In genomic region chr1:8478566-8478965, GRCh38 we compare ENCODE assay signal across 1 cellular context.
TF ChIP-seq lines count a peak whose summit lies in the region.

No MANE protein-coding gene starts in this region.

TF ChIP-seq in HepG2, 621 proteins besides CTCF, POLR2A, EP300 and RAD21 (continued from another document and continues in another):
- TF ChIP-seq ZFP36L1 (CRISPR knock-in tag; IDR thresholded peaks at IDR 0.05) (no peak), SMAD9 (CRISPR knock-in tag; IDR thresholded peaks at IDR 0.05) (no peak), KDM6A (CRISPR knock-in tag; IDR thresholded peaks at IDR 0.05; ENCODE audit: low read depth) (0 out of 2 replicates have a peak, but pooled peaks have one; percentile 12), MAFK (conservative IDR thresholded peaks at IDR 0.05 in 1 of 2, IDR thresholded peaks at IDR 0.05 in 1 of 2; ENCODE audit: low read length in 2 of 2) (no peak), EZH2 (conservative IDR thresholded peaks at IDR 0.05; ENCODE audit: low read depth, low read length) (no peak), HNRNPLL (IDR thresholded peaks at IDR 0.05; ENCODE audit: low read depth, low read length, poor library complexity, severe bottlenecking) (no peak), HNF4G (IDR thresholded peaks at IDR 0.05; ENCODE audit: borderline replicate concordance, low read depth, low read length) (peak; percentile 35; the same call in 1 of the 2 replicates), HNF4G (CRISPR knock-in tag; IDR thresholded peaks at IDR 0.05; ENCODE audit: borderline replicate concordance, low read depth) (no peak), ZNF709 (CRISPR knock-in tag; IDR thresholded peaks at IDR 0.05) (no peak), GABPB1 (CRISPR knock-in tag; IDR thresholded peaks at IDR 0.05) (no peak), CREM (IDR thresholded peaks at IDR 0.05) (no peak), CREM (CRISPR knock-in tag; IDR thresholded peaks at IDR 0.05) (no peak), FOXK1 (CRISPR knock-in tag; IDR thresholded peaks at IDR 0.05; ENCODE audit: borderline replicate concordance, low read depth) (no peak), ZNF501 (CRISPR knock-in tag; IDR thresholded peaks at IDR 0.05) (no peak), MTF1 (CRISPR knock-in tag; IDR thresholded peaks at IDR 0.05) (no peak), ZNF772 (CRISPR knock-in tag; IDR thresholded peaks at IDR 0.05) (no peak), ZMYM3 (CRISPR knock-in tag; IDR thresholded peaks at IDR 0.05) (0 out of 2 replicates have a peak, but pooled peaks have one; percentile 13), ZFP62 (CRISPR knock-in tag; IDR thresholded peaks at IDR 0.05) (no peak), MXD4 (CRISPR knock-in tag; IDR thresholded peaks at IDR 0.05) (no peak), GPBP1L1 (CRISPR knock-in tag; IDR thresholded peaks at IDR 0.05) (no peak), ELK4 (CRISPR knock-in tag; IDR thresholded peaks at IDR 0.05; ENCODE audit: borderline replicate concordance) (no peak), HNRNPK (IDR thresholded peaks at IDR 0.05; ENCODE audit: low read depth, low read length, poor library complexity, severe bottlenecking) (no peak), KAT7 (CRISPR knock-in tag; IDR thresholded peaks at IDR 0.05; ENCODE audit: borderline replicate concordance) (no peak), NCOA2 (CRISPR knock-in tag; IDR thresholded peaks at IDR 0.05) (no peak), SNAPC2 (CRISPR knock-in tag; IDR thresholded peaks at IDR 0.05) (no peak), NR2F1 (CRISPR knock-in tag; IDR thresholded peaks at IDR 0.05) (no peak), BATF2 (CRISPR knock-in tag; IDR thresholded peaks at IDR 0.05) (no peak), GATAD1 (CRISPR knock-in tag; IDR thresholded peaks at IDR 0.05) (no peak), FOXP1 (IDR thresholded peaks at IDR 0.05) (no peak), FOXP1 (CRISPR knock-in tag; IDR thresholded peaks at IDR 0.05) (0 out of 2 replicates have a peak, but pooled peaks have one; percentile 21), ZNF225 (CRISPR knock-in tag; IDR thresholded peaks at IDR 0.05) (no peak), CHD4 (IDR thresholded peaks at IDR 0.05; ENCODE audit: borderline replicate concordance, low read length) (no peak), ARID2 (CRISPR knock-in tag; IDR thresholded peaks at IDR 0.05; ENCODE audit: borderline replicate concordance) (no peak), YEATS4 (CRISPR knock-in tag; IDR thresholded peaks at IDR 0.05; ENCODE audit: borderline replicate concordance) (no peak), SALL1 (CRISPR knock-in tag; IDR thresholded peaks at IDR 0.05) (0 out of 2 replicates have a peak, but pooled peaks have one; percentile 32), LCORL (IDR thresholded peaks at IDR 0.05) (no peak), LCORL (CRISPR knock-in tag; IDR thresholded peaks at IDR 0.05) (peak; percentile 29; the same call in 1 of the 2 replicates), ZBTB21 (CRISPR knock-in tag; IDR thresholded peaks at IDR 0.05) (no peak), REXO4 (CRISPR knock-in tag; IDR thresholded peaks at IDR 0.05; ENCODE audit: borderline replicate concordance) (no peak), HOXA3 (CRISPR knock-in tag; IDR thresholded peaks at IDR 0.05) (peak; percentile 33; the same call in 1 of the 2 replicates), KLF11 (CRISPR knock-in tag; IDR thresholded peaks at IDR 0.05) (no peak), ISL2 (CRISPR knock-in tag; IDR thresholded peaks at IDR 0.05) (no peak; the same call in 1 of the 2 replicates), ETV5 (CRISPR knock-in tag; IDR thresholded peaks at IDR 0.05; ENCODE audit: borderline replicate concordance) (no peak), KLF6 (CRISPR knock-in tag; IDR thresholded peaks at IDR 0.05) (no peak), ZFP36L2 (CRISPR knock-in tag; IDR thresholded peaks at IDR 0.05) (no peak), HES4 (CRISPR knock-in tag; IDR thresholded peaks at IDR 0.05; ENCODE audit: borderline replicate concordance) (no peak), PRMT3 (CRISPR knock-in tag; IDR thresholded peaks at IDR 0.05; ENCODE audit: borderline replicate concordance, low read depth) (no peak), ZSCAN29 (CRISPR knock-in tag; conservative IDR thresholded peaks at IDR 0.05) (no peak), ZNF773 (CRISPR knock-in tag; IDR thresholded peaks at IDR 0.05; ENCODE audit: borderline replicate concordance) (no peak), TCF7L2 (IDR thresholded peaks at IDR 0.05; ENCODE audit: low read depth, low read length) (no peak)
- TF ChIP-seq, protein P1, sequence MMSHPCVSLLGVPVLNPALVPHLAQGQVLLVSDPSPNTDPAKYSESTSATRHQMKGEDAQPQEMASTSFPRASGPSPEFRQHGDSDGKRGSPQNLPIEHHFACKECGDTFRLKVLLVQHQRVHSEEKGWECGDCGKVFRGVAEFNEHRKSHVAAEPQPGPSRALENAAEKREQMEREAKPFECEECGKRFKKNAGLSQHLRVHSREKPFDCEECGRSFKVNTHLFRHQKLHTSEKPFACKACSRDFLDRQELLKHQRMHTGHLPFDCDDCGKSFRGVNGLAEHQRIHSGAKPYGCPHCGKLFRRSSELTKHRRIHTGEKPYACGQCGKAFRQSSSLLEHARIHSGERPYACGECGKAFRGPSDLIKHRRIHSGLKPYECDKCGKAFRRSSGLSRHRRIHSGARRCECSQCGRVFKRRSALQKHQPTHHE (CRISPR knock-in tag; IDR thresholded peaks at IDR 0.05; ENCODE audit: borderline replicate concordance), result no peak
- TF ChIP-seq, protein P2, sequence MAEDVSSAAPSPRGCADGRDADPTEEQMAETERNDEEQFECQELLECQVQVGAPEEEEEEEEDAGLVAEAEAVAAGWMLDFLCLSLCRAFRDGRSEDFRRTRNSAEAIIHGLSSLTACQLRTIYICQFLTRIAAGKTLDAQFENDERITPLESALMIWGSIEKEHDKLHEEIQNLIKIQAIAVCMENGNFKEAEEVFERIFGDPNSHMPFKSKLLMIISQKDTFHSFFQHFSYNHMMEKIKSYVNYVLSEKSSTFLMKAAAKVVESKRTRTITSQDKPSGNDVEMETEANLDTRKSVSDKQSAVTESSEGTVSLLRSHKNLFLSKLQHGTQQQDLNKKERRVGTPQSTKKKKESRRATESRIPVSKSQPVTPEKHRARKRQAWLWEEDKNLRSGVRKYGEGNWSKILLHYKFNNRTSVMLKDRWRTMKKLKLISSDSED (CRISPR knock-in tag; IDR thresholded peaks at IDR 0.05), result no peak
- TF ChIP-seq, protein P3, sequence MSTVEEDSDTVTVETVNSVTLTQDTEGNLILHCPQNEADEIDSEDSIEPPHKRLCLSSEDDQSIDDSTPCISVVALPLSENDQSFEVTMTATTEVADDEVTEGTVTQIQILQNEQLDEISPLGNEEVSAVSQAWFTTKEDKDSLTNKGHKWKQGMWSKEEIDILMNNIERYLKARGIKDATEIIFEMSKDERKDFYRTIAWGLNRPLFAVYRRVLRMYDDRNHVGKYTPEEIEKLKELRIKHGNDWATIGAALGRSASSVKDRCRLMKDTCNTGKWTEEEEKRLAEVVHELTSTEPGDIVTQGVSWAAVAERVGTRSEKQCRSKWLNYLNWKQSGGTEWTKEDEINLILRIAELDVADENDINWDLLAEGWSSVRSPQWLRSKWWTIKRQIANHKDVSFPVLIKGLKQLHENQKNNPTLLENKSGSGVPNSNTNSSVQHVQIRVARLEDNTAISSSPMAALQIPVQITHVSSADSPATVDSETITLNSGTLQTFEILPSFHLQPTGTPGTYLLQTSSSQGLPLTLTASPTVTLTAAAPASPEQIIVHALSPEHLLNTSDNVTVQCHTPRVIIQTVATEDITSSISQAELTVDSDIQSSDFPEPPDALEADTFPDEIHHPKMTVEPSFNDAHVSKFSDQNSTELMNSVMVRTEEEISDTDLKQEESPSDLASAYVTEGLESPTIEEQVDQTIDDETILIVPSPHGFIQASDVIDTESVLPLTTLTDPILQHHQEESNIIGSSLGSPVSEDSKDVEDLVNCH (CRISPR knock-in tag; IDR thresholded peaks at IDR 0.05), result no peak
- TF ChIP-seq, protein P4, sequence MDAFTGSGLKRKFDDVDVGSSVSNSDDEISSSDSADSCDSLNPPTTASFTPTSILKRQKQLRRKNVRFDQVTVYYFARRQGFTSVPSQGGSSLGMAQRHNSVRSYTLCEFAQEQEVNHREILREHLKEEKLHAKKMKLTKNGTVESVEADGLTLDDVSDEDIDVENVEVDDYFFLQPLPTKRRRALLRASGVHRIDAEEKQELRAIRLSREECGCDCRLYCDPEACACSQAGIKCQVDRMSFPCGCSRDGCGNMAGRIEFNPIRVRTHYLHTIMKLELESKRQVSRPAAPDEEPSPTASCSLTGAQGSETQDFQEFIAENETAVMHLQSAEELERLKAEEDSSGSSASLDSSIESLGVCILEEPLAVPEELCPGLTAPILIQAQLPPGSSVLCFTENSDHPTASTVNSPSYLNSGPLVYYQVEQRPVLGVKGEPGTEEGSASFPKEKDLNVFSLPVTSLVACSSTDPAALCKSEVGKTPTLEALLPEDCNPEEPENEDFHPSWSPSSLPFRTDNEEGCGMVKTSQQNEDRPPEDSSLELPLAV (CRISPR knock-in tag; conservative IDR thresholded peaks at IDR 0.05; ENCODE audit: low read depth), result no peak
- TF ChIP-seq, protein P5, sequence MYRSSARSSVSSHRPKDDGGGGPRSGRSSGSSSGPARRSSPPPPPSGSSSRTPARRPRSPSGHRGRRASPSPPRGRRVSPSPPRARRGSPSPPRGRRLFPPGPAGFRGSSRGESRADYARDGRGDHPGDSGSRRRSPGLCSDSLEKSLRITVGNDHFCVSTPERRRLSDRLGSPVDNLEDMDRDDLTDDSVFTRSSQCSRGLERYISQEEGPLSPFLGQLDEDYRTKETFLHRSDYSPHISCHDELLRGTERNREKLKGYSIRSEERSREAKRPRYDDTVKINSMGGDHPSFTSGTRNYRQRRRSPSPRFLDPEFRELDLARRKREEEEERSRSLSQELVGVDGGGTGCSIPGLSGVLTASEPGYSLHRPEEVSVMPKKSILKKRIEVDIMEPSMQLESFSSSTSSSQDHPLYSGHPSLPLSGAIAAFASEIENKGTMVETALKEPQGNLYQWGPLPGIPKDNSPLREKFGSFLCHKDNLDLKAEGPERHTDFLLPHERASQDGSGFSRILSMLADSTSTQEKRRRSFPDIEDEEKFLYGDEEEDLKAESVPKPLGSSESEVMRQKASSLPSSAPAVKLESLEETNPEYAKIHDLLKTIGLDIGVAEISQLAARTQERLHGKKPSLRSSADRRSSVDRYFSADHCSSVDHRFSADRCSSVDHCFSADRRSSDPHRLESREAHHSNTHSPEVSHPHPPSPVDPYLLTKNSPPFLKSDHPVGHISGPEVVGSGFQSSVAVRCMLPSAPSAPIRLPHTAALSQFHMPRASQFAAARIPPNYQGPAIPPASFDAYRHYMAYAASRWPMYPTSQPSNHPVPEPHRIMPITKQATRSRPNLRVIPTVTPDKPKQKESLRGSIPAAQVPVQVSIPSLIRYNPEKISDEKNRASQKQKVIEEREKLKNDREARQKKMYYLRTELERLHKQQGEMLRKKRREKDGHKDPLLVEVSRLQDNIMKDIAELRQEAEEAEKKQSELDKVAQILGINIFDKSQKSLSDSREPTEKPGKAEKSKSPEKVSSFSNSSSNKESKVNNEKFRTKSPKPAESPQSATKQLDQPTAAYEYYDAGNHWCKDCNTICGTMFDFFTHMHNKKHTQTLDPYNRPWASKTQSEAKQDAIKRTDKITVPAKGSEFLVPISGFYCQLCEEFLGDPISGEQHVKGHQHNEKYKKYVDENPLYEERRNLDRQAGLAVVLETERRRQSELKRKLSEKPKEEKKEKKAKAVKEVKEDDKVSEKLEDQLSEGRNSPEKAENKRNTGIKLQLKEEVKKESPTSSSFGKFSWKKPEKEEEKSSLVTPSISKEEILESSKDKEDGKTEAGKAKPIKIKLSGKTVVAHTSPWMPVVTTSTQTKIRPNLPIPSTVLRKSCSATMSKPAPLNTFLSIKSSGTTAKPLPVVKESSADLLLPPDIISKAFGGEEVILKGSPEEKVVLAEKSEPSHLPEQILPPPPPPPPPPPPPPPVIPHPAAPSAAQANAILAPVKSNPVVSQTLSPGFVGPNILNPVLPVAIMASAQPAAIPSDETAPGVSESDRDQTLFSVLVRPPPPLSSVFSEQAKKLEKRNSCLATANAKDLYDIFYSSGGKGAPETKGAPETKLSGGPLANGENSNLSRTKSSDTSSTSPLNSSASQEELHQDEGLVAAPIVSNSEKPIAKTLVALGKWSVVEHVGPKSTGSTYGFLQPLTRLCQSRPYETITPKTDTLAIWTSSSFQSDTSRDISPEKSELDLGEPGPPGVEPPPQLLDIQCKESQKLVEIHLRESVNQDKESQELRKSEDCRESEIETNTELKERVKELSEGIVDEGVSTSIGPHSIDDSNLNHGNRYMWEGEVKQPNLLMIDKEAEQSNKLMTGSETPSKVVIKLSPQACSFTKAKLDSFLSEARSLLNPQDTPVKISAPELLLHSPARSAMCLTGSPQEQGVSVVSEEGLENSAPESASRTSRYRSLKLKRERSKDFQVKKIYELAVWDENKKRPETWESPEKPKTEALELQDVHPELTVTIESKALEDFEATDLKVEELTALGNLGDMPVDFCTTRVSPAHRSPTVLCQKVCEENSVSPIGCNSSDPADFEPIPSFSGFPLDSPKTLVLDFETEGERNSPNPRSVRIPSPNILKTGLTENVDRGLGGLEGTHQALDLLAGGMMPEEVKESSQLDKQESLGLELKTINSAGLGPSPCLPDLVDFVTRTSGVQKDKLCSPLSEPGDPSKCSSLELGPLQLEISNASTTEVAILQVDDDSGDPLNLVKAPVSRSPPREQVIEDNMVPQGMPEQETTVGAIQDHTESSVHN (CRISPR knock-in tag; IDR thresholded peaks at IDR 0.05), result no peak
